29 cellular contexts compared by ENCODE assay signal in genomic region chr4:54076673-54077072, GRCh38. TPM values are rescaled to one million over a fixed set of nuclear protein-coding genes. Genes with fewer than 3 reads are reported as not detected.
A peak's percentile ranks its signal among the peaks of the same experiment; 100 is the strongest.
DNase-seq lines count a peak whose midpoint lies in the region; ATAC-seq and TF ChIP-seq lines count a peak whose summit lies in the region.
"Had no signal": no experiment of that assay in that cellular context is flagged by ENCODE, and none has a peak within 500 bp of the region (broad histone marks: within the 10 kb centered on the region; RNA-seq: fewer than 3 reads in every experiment).

No MANE protein-coding gene starts in this region.

- no peak overlapping the region for H3K27ac ChIP-seq in Panc1 (ENCODE audit: low read length)
- H3K27ac ChIP-seq: coronary artery, parathyroid adenoma had no signal

- H3K4me3 ChIP-seq in Panc1 (ENCODE audit: low read depth in 2 of 2, low read length in 2 of 2) = no peak overlapping the region
- H3K4me3 ChIP-seq in fibroblast of the aortic adventitia (ENCODE audit: low read depth, low read length) = no peak overlapping the region
- H3K4me3 ChIP-seq: coronary artery had no signal

- intact Hi-C loops in Panc1 (cut with micrococcal nuclease; ENCODE audit: unreplicated experiment) = no loop called here

- TF ChIP-seq CTCF in Panc1 (IDR thresholded peaks at IDR 0.05) (no peak), fibroblast of the aortic adventitia (IDR thresholded peaks at IDR 0.05; ENCODE audit: insufficient read depth, low read length) (no peak)

- H3K9me3 ChIP-seq in Panc1 (ENCODE audit: control insufficient read depth, insufficient read depth, low read depth, low read length) = no peaks in the 10 kb centered on the region

- ATAC-seq in Panc1 (peak; percentile 66; the same call in 1 of the 2 replicates), HG02840 (IDR thresholded peaks at IDR 0.05; ENCODE audit: low FRiP score, unreplicated experiment) (no peak), HG02885 (IDR thresholded peaks at IDR 0.05; ENCODE audit: poor library complexity, unreplicated experiment) (no peak)
- ATAC-seq: right cardiac atrium had no signal

- DNase-seq in HCEC 1CT = peak; percentile 27
- no peak for DNase-seq in Panc1 (ENCODE audit: low read depth, low spot score)
- DNase-seq in fibroblast of the aortic adventitia (ENCODE audit: low read depth) = peak; percentile 47
- no peak for DNase-seq in effector CD8-positive, alpha-beta T cell (lab: John Stamatoyannopoulos, UW)
- DNase-seq in HT-29 (ENCODE audit: low spot score) = no peak
- DNase-seq: activated CD4-positive, alpha-beta T cell treated with anti-CD3 and anti-CD28 coated beads for 1 hour; activated CD8-positive, alpha-beta memory T cell treated with anti-CD3 and anti-CD28 coated beads for 24 hours; activated T-cell treated with anti-CD3 and anti-CD28 coated beads, Interleukin-2, amount 50 U/mL, for 1 hour; DMS153; GDM1; H9; KG1; NCI-H1417 treated with DMSO at 0.1 percent for 48 hours; NCI-H2081 treated with DMSO at 0.1 percent for 48 hours; NCI-H446 treated with DMSO at 0.1 percent for 48 hours; OCI-M1; right cardiac atrium; stimulated activated CD4-positive, alpha-beta T cell treated with anti-CD3 and anti-CD28 coated beads, Interleukin-12 subunit alpha, Interleukin-12 subunit beta, amount 100 ng/mL, for 4 hours; stimulated activated CD4-positive, alpha-beta T cell treated with anti-CD3 and anti-CD28 coated beads, Interleukin-4, amount 100 ng/mL, for 24 hours; stimulated activated naive CD4-positive, alpha-beta T cell treated with Interleukin-2 at 50 U/mL for 16 hours had no signal

- no peaks in the 10 kb centered on the region for H3K36me3 ChIP-seq in Panc1 (ENCODE audit: control insufficient read depth, insufficient read depth, low read length)

- POLR2A ChIA-PET in Panc1 (lab: Charles Lee) = no interaction called here

- CTCF ChIA-PET in Panc1 (lab: Charles Lee) = no interaction called here

- BruUV-seq in Panc1 (replicated peaks; lab: Mats Ljungman, UMichigan) = no TSS peak

- H3K4me1 ChIP-seq in Panc1 (ENCODE audit: control insufficient read depth, insufficient read depth, low read length) = peaks cover 5% of the 10 kb centered on the region; the same call in 1 of the 2 replicates
- H3K4me1 ChIP-seq: parathyroid adenoma had no signal

- no peaks in the 10 kb centered on the region for H3K27me3 ChIP-seq in Panc1 (ENCODE audit: control insufficient read depth, insufficient read depth, low read length)

- in situ Hi-C loops in Panc1 (cut with HindIII; ENCODE audit: low pct_unique_long_range_greater_than_20kb, low sequenced_read_pairs) = no loop called here

RNA-seq across cellular contexts. Expression of gene CHIC2, which starts 12.3 kb away (rescaled TPM):
- total RNA-seq in Panc1 (2021; ENCODE audit: unreplicated experiment) (10.3 TPM), fibroblast of the aortic adventitia (ENCODE audit: low replicate concordance) (39.2 and 88.4 TPM in 2 replicates)
- 8.5 TPM for polyA plus RNA-seq in Panc1 (2012; ENCODE audit: insufficient read length)
- 15.2 and 15.5 TPM in 2 replicates for total RNA-seq in HT-29 (2014; rRNA removed; shearing (Covaris generic))

RNA-seq across cellular contexts. Expression of gene GSX2, which starts 23.3 kb away (rescaled TPM):
- not detected for total RNA-seq in Panc1 (2021; ENCODE audit: unreplicated experiment)
- not detected for polyA plus RNA-seq in Panc1 (2012; ENCODE audit: insufficient read length)
- total RNA-seq in fibroblast of the aortic adventitia (ENCODE audit: low replicate concordance) = not detected in 2 replicates
- total RNA-seq in HT-29 (2014; rRNA removed; shearing (Covaris generic)) = not detected in 2 replicates
- total RNA-seq: bronchial epithelial cell; glomerular endothelial cell; H9; mononuclear cell; right cardiac atrium; T-helper 1 cell treated with Interleukin-12 subunit alpha and Interleukin-12 subunit beta and Interleukin-4 antibody, amounts not matched to agents 30 ng/mL and 1 ng/mL, for 36 hours had no signal
- polyA plus RNA-seq: adipose tissue, right cardiac atrium had no signal

Comparison
In these comparisons a context has a peak if more than half of its experiments do, and no peak if none do; other contexts are left out.
1. DNase-seq: peak in HCEC 1CT (single experiment) and fibroblast of the aortic adventitia (single experiment); none in Panc1 (single experiment), effector CD8-positive, alpha-beta T cell (single experiment) and HT-29 (single experiment).